In genomic region chr11:45931739-45932138, GRCh38 we compare ENCODE assay signal across 14 cellular contexts. TPM values are rescaled to one million over a fixed set of nuclear protein-coding genes. Genes with fewer than 3 reads are reported as not detected.
DNase-seq lines count a peak whose midpoint lies in the region; ATAC-seq and TF ChIP-seq lines count a peak whose summit lies in the region.
"Had no signal": no experiment of that assay in that cellular context is flagged by ENCODE, and none has a peak within 500 bp of the region (broad histone marks: within the 10 kb centered on the region; RNA-seq: fewer than 3 reads in every experiment).

No MANE protein-coding gene starts in this region.

- no peak for ATAC-seq in CD4-positive, CD25-positive, alpha-beta regulatory T cell (ENCODE audit: low read depth in 2 of 2)
- ATAC-seq in GM19455 (IDR thresholded peaks at IDR 0.05; ENCODE audit: unreplicated experiment) (no peak), left lung (no peak)
- ATAC-seq: PC-3 had no signal

- intact Hi-C loops in mammary epithelial cell (cut with micrococcal nuclease) (no loop called here), left lung (cut with DNase I) (no loop called here)

- peaks cover 30% of the 10 kb centered on the region for H3K79me2 ChIP-seq in OCI-LY3 (ENCODE audit: low read length)
- no peaks in the 10 kb centered on the region for H3K79me2 ChIP-seq in mammary epithelial cell (ENCODE audit: insufficient read depth, low read length)
- no peaks in the 10 kb centered on the region for H3K79me2 ChIP-seq in neural progenitor cell (ENCODE audit: low read depth)

- CTCF ChIA-PET in mammary epithelial cell (lab: Charles Lee; ENCODE audit: low non-redundant PET) = no interaction called here

- peaks cover 36% of the 10 kb centered on the region for H3K4me1 ChIP-seq in CD4-positive, CD25-positive, alpha-beta regulatory T cell (ENCODE audit: control insufficient read depth, insufficient read depth, low read length, poor library complexity, severe bottlenecking)
- H3K4me1 ChIP-seq in OCI-LY3 (ENCODE audit: low read length) (peaks cover 76% of the 10 kb centered on the region), mammary epithelial cell (ENCODE audit: insufficient read depth, low read length) (peaks cover 72% of the 10 kb centered on the region), neural progenitor cell (no peaks in the 10 kb centered on the region), left lung (peaks cover 0 to 22% of the 10 kb centered on the region in 2 donors)

- BruUV-seq in mammary epithelial cell (replicated peaks; lab: Mats Ljungman, UMichigan) = no TSS peak

- H3K27me3 ChIP-seq in CD4-positive, CD25-positive, alpha-beta regulatory T cell (ENCODE audit: control insufficient read depth, insufficient read depth, low read length) = no peaks in the 10 kb centered on the region
- H3K27me3 ChIP-seq in OCI-LY3 (ENCODE audit: low read depth, low read length) (no peaks in the 10 kb centered on the region), mammary epithelial cell (ENCODE audit: insufficient read depth, low read length) (no peaks in the 10 kb centered on the region), neural progenitor cell (no peaks in the 10 kb centered on the region), left lung (no peaks in the 10 kb centered on the region)

- H3F3A ChIP-seq in neural progenitor cell (ENCODE audit: low read depth) = peaks cover 10% of the 10 kb centered on the region

- H3K36me3 ChIP-seq in CD4-positive, CD25-positive, alpha-beta regulatory T cell (ENCODE audit: control insufficient read depth, insufficient read depth, low read length) = peaks cover 36% of the 10 kb centered on the region
- H3K36me3 ChIP-seq in OCI-LY3 (replicated peaks; ENCODE audit: low read depth, low read length) = peaks cover 22% of the 10 kb centered on the region
- H3K36me3 ChIP-seq in mammary epithelial cell (ENCODE audit: insufficient read depth, low read length) = no peaks in the 10 kb centered on the region
- H3K36me3 ChIP-seq in neural progenitor cell = no peaks in the 10 kb centered on the region
- peaks cover 0 to 61% of the 10 kb centered on the region in 2 donors for H3K36me3 ChIP-seq in left lung

- in situ Hi-C loops in mammary epithelial cell (cut with MboI; ENCODE audit: low sequenced_read_pairs in 2 of 2) = no loop called here

- H3K4me2 ChIP-seq in OCI-LY3 (ENCODE audit: low read length) (peak overlapping the region; percentile 77), mammary epithelial cell (ENCODE audit: insufficient read depth, low read depth, low read length) (peak overlapping the region; percentile 45), neural progenitor cell (no peak overlapping the region)

- H3K4me1 Mint-ChIP-seq in CD4-positive, CD25-positive, alpha-beta regulatory T cell = peaks cover 6 to 44% (median 20%) of the 10 kb centered on the region in 4 donors
- no peaks in the 10 kb centered on the region for H3K4me1 Mint-ChIP-seq in neural progenitor cell

- H3K9me3 ChIP-seq in CD4-positive, CD25-positive, alpha-beta regulatory T cell (ENCODE audit: control insufficient read depth in 2 of 2, low read length in 2 of 2) = no peaks in the 10 kb centered on the region
- H3K9me3 ChIP-seq in OCI-LY3 (ENCODE audit: insufficient read depth, low read length) = no peaks in the 10 kb centered on the region
- H3K9me3 ChIP-seq in mammary epithelial cell (replicated peaks; ENCODE audit: insufficient read depth, low read length) = no peaks in the 10 kb centered on the region
- H3K9me3 ChIP-seq in neural progenitor cell (ENCODE audit: low read depth) = no peaks in the 10 kb centered on the region
- no peaks in the 10 kb centered on the region for H3K9me3 ChIP-seq in left lung

- 8% methylated on average over 4 of the region's 10 CpGs for WGBS in mammary epithelial cell (ENCODE audit: low coverage, missing lambda C conversion rate)

- H3K9me3 Mint-ChIP-seq in CD4-positive, CD25-positive, alpha-beta regulatory T cell = no peaks in the 10 kb centered on the region
- H3K9me3 Mint-ChIP-seq in neural progenitor cell = no peaks in the 10 kb centered on the region

- H3K9ac ChIP-seq in OCI-LY3 (ENCODE audit: low read length) = peak overlapping the region; percentile 76
- no peak overlapping the region for H3K9ac ChIP-seq in mammary epithelial cell (ENCODE audit: insufficient read depth, low read length)
- H3K9ac ChIP-seq in neural progenitor cell = peak overlapping the region; percentile 20
- H3K9ac ChIP-seq: GM23248 had no signal

- peaks cover 2% of the 10 kb centered on the region; the same call in 1 of the 2 replicates for H4K20me1 ChIP-seq in OCI-LY3 (ENCODE audit: insufficient read depth, low read length)
- no peaks in the 10 kb centered on the region for H4K20me1 ChIP-seq in mammary epithelial cell (ENCODE audit: insufficient read depth, low read length)
- H4K20me1 ChIP-seq in neural progenitor cell (ENCODE audit: low read depth) = peaks cover 6% of the 10 kb centered on the region

- H3K27me3 Mint-ChIP-seq in CD4-positive, CD25-positive, alpha-beta regulatory T cell = no peaks in the 10 kb centered on the region
- H3K27me3 Mint-ChIP-seq in neural progenitor cell (ENCODE audit: insufficient read depth, low read depth) = peaks cover 9% of the 10 kb centered on the region

- H2AFZ ChIP-seq in OCI-LY3 (ENCODE audit: low read depth, low read length) (no peak overlapping the region), mammary epithelial cell (ENCODE audit: low read depth, low read length) (peak overlapping the region; percentile 63), neural progenitor cell (replicated peaks) (no peak overlapping the region)
- H2AFZ ChIP-seq: GM23248 had no signal

- H3K4me3 ChIP-seq in CD4-positive, CD25-positive, alpha-beta regulatory T cell (ENCODE audit: low read depth, low read length) = no peak overlapping the region
- peak overlapping the region; percentile 79 for H3K4me3 ChIP-seq in OCI-LY3 (ENCODE audit: low read length)
- H3K4me3 ChIP-seq in mammary epithelial cell (replicated peaks in 1 of 3; ENCODE audit: insufficient read depth in 1 of 3, low read depth in 2 of 3, low read length in 3 of 3) = no peak overlapping the region
- H3K4me3 ChIP-seq in neural progenitor cell = no peak overlapping the region
- H3K4me3 ChIP-seq in left lung = no peak overlapping the region
- H3K4me3 ChIP-seq: GM23248 had no signal

- H3K27ac Mint-ChIP-seq in CD4-positive, CD25-positive, alpha-beta regulatory T cell = peak overlapping the region; percentile 75 to 85 (median 78)
- H3K27ac Mint-ChIP-seq in neural progenitor cell = no peak overlapping the region

- DNase-seq in CD4-positive, CD25-positive, alpha-beta regulatory T cell = no peak
- peak; percentile 39 for DNase-seq in mammary epithelial cell
- no peak for DNase-seq in neural progenitor cell (ENCODE audit: low spot score)
- no peak for DNase-seq in HuH-7 (ENCODE audit: low spot score)
- no peak for DNase-seq in NCI-H2029 (lab: John Stamatoyannopoulos, UW)
- no peak for DNase-seq in left lung
- DNase-seq: GM23248; NCI-H2227 treated with DMSO at 0.1 percent for 48 hours; PC-3; stimulated activated CD4-positive, alpha-beta T cell treated with anti-CD3 and anti-CD28 coated beads, Interleukin-2, amount 100 ng/mL, for 24 hours had no signal

- peak overlapping the region in 2 of 4 donors; percentile 13 to 26 for H3K4me3 Mint-ChIP-seq in CD4-positive, CD25-positive, alpha-beta regulatory T cell
- no peak overlapping the region for H3K4me3 Mint-ChIP-seq in neural progenitor cell

- peaks cover 19% of the 10 kb centered on the region for H3K36me3 Mint-ChIP-seq in CD4-positive, CD25-positive, alpha-beta regulatory T cell
- H3K36me3 Mint-ChIP-seq in neural progenitor cell = peaks cover 5% of the 10 kb centered on the region

- TF ChIP-seq CTCF in OCI-LY3 (IDR thresholded peaks at IDR 0.05; ENCODE audit: low read depth, low read length) (no peak), mammary epithelial cell (conservative IDR thresholded peaks at IDR 0.05 in 1 of 2, IDR thresholded peaks at IDR 0.05 in 1 of 2; ENCODE audit: extremely low read depth in 1 of 2, insufficient read depth in 1 of 2, low read depth in 1 of 2, low read length in 2 of 2) (no peak), neural progenitor cell (IDR thresholded peaks at IDR 0.05) (no peak), left lung (IDR thresholded peaks at IDR 0.05) (no peak)

- peak overlapping the region; percentile 70 for H3K27ac ChIP-seq in CD4-positive, CD25-positive, alpha-beta regulatory T cell (ENCODE audit: insufficient read depth, low read length, poor library complexity, severe bottlenecking)
- H3K27ac ChIP-seq in OCI-LY3 (ENCODE audit: low read length) = peak overlapping the region; percentile 96
- H3K27ac ChIP-seq in mammary epithelial cell (ENCODE audit: insufficient read depth, low read depth, low read length) = peak overlapping the region; percentile 64
- H3K27ac ChIP-seq in neural progenitor cell = peak overlapping the region; percentile 63
- peak overlapping the region in 1 of 2 donors; percentile 5 for H3K27ac ChIP-seq in left lung
- H3K27ac ChIP-seq: GM23248 had no signal

- dilution Hi-C loops in mammary epithelial cell (cut with HindIII; ENCODE audit: low sequenced_read_pairs) = no loop called here

RNA-seq across cellular contexts. Expression of gene LARGE2, which starts 9.3 kb away (rescaled TPM):
- total RNA-seq in CD4-positive, CD25-positive, alpha-beta regulatory T cell = 4.2 TPM
- 1 to 10 TPM in 2 of 4 donors, under 1 TPM in 2; 0.65 to 3.4 (median 1.2) TPM for polyA plus RNA-seq in CD4-positive, CD25-positive, alpha-beta regulatory T cell
- 10 to 100 TPM; 16.2 to 42.3 TPM for total RNA-seq in mammary epithelial cell
- 16.4 TPM for polyA plus RNA-seq in mammary epithelial cell
- 16.9 TPM for polyA minus RNA-seq in mammary epithelial cell
- total RNA-seq in neural progenitor cell (ENCODE audit: low replicate concordance) = 5.0 and 13.4 TPM in 2 replicates
- total RNA-seq in left lung = 10 to 100 TPM in 1 of 2 donors, 1 to 10 TPM in 1; 7.5 to 12.7 TPM
- total RNA-seq: GM23248; mesenteric fat pad; T-helper 1 cell treated with Interleukin-12 subunit alpha and Interleukin-12 subunit beta and Interleukin-4 antibody, amounts not matched to agents 30 ng/mL and 1 ng/mL, for 36 hours had no signal
- polyA plus RNA-seq: GM23248 had no signal

RNA-seq across cellular contexts. Expression of gene PEX16, which starts 14.1 kb away (rescaled TPM):
- 64.1 TPM for total RNA-seq in CD4-positive, CD25-positive, alpha-beta regulatory T cell
- 10 to 100 TPM; 52.6 to 62.0 (median 59.3) TPM for polyA plus RNA-seq in CD4-positive, CD25-positive, alpha-beta regulatory T cell
- total RNA-seq in mammary epithelial cell (10 to 100 TPM; 28.5 to 30.9 TPM), neural progenitor cell (ENCODE audit: low replicate concordance) (11.6 and 26.5 TPM in 2 replicates), left lung (10 to 100 TPM; 19.6 to 23.4 TPM)
- polyA plus RNA-seq in mammary epithelial cell = 19.6 TPM
- 18.1 TPM for polyA minus RNA-seq in mammary epithelial cell

RNA-seq across cellular contexts. Expression of gene FREY1, which starts 24.7 kb away (rescaled TPM):
- total RNA-seq in CD4-positive, CD25-positive, alpha-beta regulatory T cell = 1.8 TPM
- polyA plus RNA-seq in CD4-positive, CD25-positive, alpha-beta regulatory T cell = not detected
- total RNA-seq in mammary epithelial cell = 1 to 10 TPM; 2.1 to 2.7 TPM
- polyA plus RNA-seq in mammary epithelial cell = 0.24 TPM
- not detected for polyA minus RNA-seq in mammary epithelial cell
- 0.99 TPM in 1 of 2 replicates, not detected in the other for total RNA-seq in neural progenitor cell (ENCODE audit: low replicate concordance)
- total RNA-seq in left lung = under 1 TPM; 0.35 to 0.89 TPM
- total RNA-seq: GM23248 had no signal
- polyA plus RNA-seq: GM23248 had no signal

RNA-seq across cellular contexts. Expression of gene MAPK8IP1, which starts 46.3 kb away (rescaled TPM):
- total RNA-seq in CD4-positive, CD25-positive, alpha-beta regulatory T cell = 4.1 TPM
- polyA plus RNA-seq in CD4-positive, CD25-positive, alpha-beta regulatory T cell = under 1 TPM in 1 of 4 donors, not detected in 3; 0.18 TPM
- total RNA-seq in mammary epithelial cell (10 to 100 TPM in 1 of 2 donors, 1 to 10 TPM in 1; 6.7 to 11.0 TPM), neural progenitor cell (ENCODE audit: low replicate concordance) (3.7 and 11.0 TPM in 2 replicates), left lung (1 to 10 TPM; 6.9 to 8.7 TPM)
- 3.2 TPM for polyA plus RNA-seq in mammary epithelial cell
- 6.0 TPM for polyA minus RNA-seq in mammary epithelial cell
